Comparison of ENCODE assay signal across 25 cellular contexts in the genomic region with DNA sequence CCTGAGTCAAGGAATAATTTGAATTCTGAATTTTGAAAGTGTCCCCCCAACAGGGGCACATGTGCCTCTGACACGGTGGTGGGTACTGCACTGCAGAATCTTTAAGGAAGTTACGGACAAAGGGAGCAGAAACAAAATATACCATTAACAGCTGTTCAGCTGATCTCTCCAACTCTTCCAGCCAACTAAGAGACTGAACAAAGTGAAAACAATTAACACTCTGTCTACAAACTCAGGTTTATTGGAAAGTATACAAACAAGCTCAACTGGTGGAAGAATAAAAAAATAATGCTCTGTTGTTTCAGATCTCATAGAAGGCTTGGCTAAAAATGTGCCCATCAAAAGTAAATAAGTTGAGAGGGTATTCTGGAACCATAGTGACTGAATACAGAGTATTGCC. TPM values are rescaled to one million over a fixed set of nuclear protein-coding genes. Genes with fewer than 3 reads are reported as not detected.
"Had no signal": no experiment of that assay in that cellular context is flagged by ENCODE, and none has a peak within 500 bp of the region (broad histone marks: within the 10 kb centered on the region; RNA-seq: fewer than 3 reads in every experiment).

No MANE protein-coding gene starts in this region.

- ATAC-seq: left cardiac atrium; lower lobe of right lung; natural killer cell treated with Interleukin-12 subunit alpha and Interleukin-12 subunit beta and Interleukin-15 and Interleukin-18, amount 100 ng/mL, for 72 hours; sciatic nerve; stimulated activated memory B cell treated with anti-CD40 and anti-IgM and Interleukin-4, amounts not matched to agents 10 μg/mL and 1 μg/mL and 100 μg/mL, for 72 hours had no signal

- H3K4me1 Mint-ChIP-seq: neural progenitor cell; stimulated activated memory B cell treated with anti-CD40 and anti-IgM and Interleukin-4, amounts not matched to agents 10 μg/mL and 1 μg/mL and 100 μg/mL, for 72 hours had no signal

- H3K4me3 Mint-ChIP-seq: dendritic cell treated with granulocyte-macrophage colony-stimulating factor and Interleukin-4, amounts not matched to agents 40 ng/mL and 50 ng/mL, for 4 days; natural killer cell treated with Interleukin-12 subunit alpha and Interleukin-12 subunit beta and Interleukin-15 and Interleukin-18, amount 100 ng/mL, for 72 hours; neural progenitor cell; stimulated activated memory B cell treated with anti-CD40 and anti-IgM and Interleukin-4, amounts not matched to agents 10 μg/mL and 1 μg/mL and 100 μg/mL, for 72 hours; stimulated activated naive CD8-positive, alpha-beta T cell treated with anti-CD3 and anti-CD28 coated beads, Interleukin-15, Interleukin-2, amounts not matched to agents 100 ng/mL and 50 ng/mL, for 24 hours had no signal

- H3K4me3 ChIP-seq: esophagus squamous epithelium, hepatocyte, left ventricle myocardium inferior, lower lobe of right lung, neural progenitor cell, spleen, tibial artery, upper lobe of left lung, uterus had no signal

- H3K79me2 ChIP-seq: hepatocyte, parathyroid adenoma had no signal

- H3K4me2 ChIP-seq: hepatocyte, neural progenitor cell had no signal

- H3K9ac ChIP-seq: neural progenitor cell, parathyroid adenoma had no signal

- H3K36me3 ChIP-seq: esophagus squamous epithelium, left ventricle myocardium inferior, lower lobe of right lung, neural progenitor cell, spleen, tibial artery, upper lobe of left lung, uterus had no signal

- H3K4me1 ChIP-seq: esophagus squamous epithelium, left ventricle myocardium inferior, lower lobe of right lung, neural progenitor cell, parathyroid adenoma, tibial artery, upper lobe of left lung, uterus had no signal

- H3K9me3 ChIP-seq: esophagus squamous epithelium, left ventricle myocardium inferior, lower lobe of right lung, spleen, tibial artery, upper lobe of left lung, uterus had no signal

- H3K27me3 ChIP-seq: hepatocyte, neural progenitor cell, spleen, upper lobe of left lung, uterus had no signal

- H2AFZ ChIP-seq: hepatocyte, neural progenitor cell, parathyroid adenoma had no signal

- H3K27me3 Mint-ChIP-seq: dendritic cell treated with granulocyte-macrophage colony-stimulating factor and Interleukin-4, amounts not matched to agents 40 ng/mL and 50 ng/mL, for 4 days had no signal

- H3K9me3 Mint-ChIP-seq: dendritic cell treated with granulocyte-macrophage colony-stimulating factor and Interleukin-4, amounts not matched to agents 40 ng/mL and 50 ng/mL, for 4 days; natural killer cell treated with Interleukin-12 subunit alpha and Interleukin-12 subunit beta and Interleukin-15 and Interleukin-18, amount 100 ng/mL, for 72 hours; stimulated activated memory B cell treated with anti-CD40 and anti-IgM and Interleukin-4, amounts not matched to agents 10 μg/mL and 1 μg/mL and 100 μg/mL, for 72 hours; stimulated activated naive CD8-positive, alpha-beta T cell treated with anti-CD3 and anti-CD28 coated beads, Interleukin-15, Interleukin-2, amounts not matched to agents 100 ng/mL and 50 ng/mL, for 24 hours had no signal

- DNase-seq: esophagus squamous epithelium; foreskin fibroblast; head of caudate nucleus; kidney; left cardiac atrium; left ventricle myocardium inferior; lower lobe of right lung; mesenchymal stem cell; midbrain; occipital lobe; spleen; stimulated activated CD4-positive, alpha-beta T cell treated with anti-CD3 and anti-CD28 coated beads, Interleukin-15, amount 100 ng/mL, for 24 hours; stimulated activated CD4-positive, alpha-beta T cell treated with anti-CD3 and anti-CD28 coated beads, Interleukin-1b, Interleukin-23, amount 100 ng/mL, for 48 hours; stimulated activated CD4-positive, alpha-beta T cell treated with anti-CD3 and anti-CD28 coated beads, Interleukin-4, amount 100 ng/mL, for 24 hours; tibial artery; upper lobe of left lung; uterus had no signal

- FAIRE-seq: kidney had no signal

- H3K27ac ChIP-seq: esophagus squamous epithelium, hepatocyte, left ventricle myocardium inferior, lower lobe of right lung, neural progenitor cell, parathyroid adenoma, spleen, tibial artery, upper lobe of left lung, uterus had no signal

- H3K36me3 Mint-ChIP-seq: natural killer cell treated with Interleukin-12 subunit alpha and Interleukin-12 subunit beta and Interleukin-15 and Interleukin-18, amount 100 ng/mL, for 72 hours; neural progenitor cell; stimulated activated memory B cell treated with anti-CD40 and anti-IgM and Interleukin-4, amounts not matched to agents 10 μg/mL and 1 μg/mL and 100 μg/mL, for 72 hours had no signal

RNA-seq across cellular contexts. Expression of gene ASB4, which starts 34.4 kb away (rescaled TPM):
- total RNA-seq: kidney; natural killer cell treated with Interleukin-12 subunit alpha and Interleukin-12 subunit beta and Interleukin-15 and Interleukin-18, amount 100 ng/mL, for 72 hours; spleen had no signal
